In the genomic region with DNA sequence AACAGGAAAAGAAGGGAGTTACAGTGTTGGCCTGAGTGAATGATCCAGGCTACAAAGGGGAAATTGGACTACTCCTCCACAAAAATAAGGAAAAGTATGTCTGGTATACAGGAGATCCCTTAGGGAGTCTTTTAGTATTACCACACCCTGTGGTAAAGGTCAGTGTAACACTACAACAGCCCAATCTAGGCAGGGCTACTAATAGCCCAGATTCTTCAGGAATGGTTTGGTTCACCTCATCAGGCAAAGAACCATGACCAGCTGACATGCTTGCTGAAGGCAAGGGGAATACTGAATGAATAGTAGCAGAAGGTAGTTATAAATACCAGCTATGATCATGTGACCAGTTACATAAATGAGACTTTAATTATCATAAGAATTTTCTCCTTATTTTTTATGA, we compare ENCODE assay signal across 24 cellular contexts.
"Had no signal": no experiment of that assay in that cellular context is flagged by ENCODE, and none has a peak within 500 bp of the region (broad histone marks: within the 10 kb centered on the region; RNA-seq: fewer than 3 reads in every experiment).

No MANE protein-coding gene starts in this region.

- FAIRE-seq: kidney had no signal

- H3K4me3 ChIP-seq: dorsolateral prefrontal cortex, gastroesophageal sphincter, heart left ventricle, hepatocyte, left ventricle myocardium inferior, lower lobe of right lung, right atrium auricular region, testis, tibial artery had no signal

- DNase-seq: cerebellar nuclear complex; dorsolateral prefrontal cortex; effector CD4-positive, alpha-beta T cell; foreskin keratinocyte; heart left ventricle; kidney; left cardiac atrium; left ventricle myocardium inferior; lower lobe of right lung; naive B cell; stimulated activated CD4-positive, alpha-beta T cell treated with anti-CD3 and anti-CD28 coated beads, Interleukin-4, amount 100 ng/mL, for 4 hours; stimulated activated naive CD8-positive, alpha-beta T cell treated with anti-CD3 and anti-CD28 coated beads, Interleukin-15, Interleukin-2, amounts not matched to agents 100 U/mL and 50 U/mL, for 24 hours; substantia nigra; testis; tibial artery had no signal

- H3K4me1 ChIP-seq: foreskin keratinocyte, gastroesophageal sphincter, heart left ventricle, left ventricle myocardium inferior, lower lobe of right lung, parathyroid adenoma, right atrium auricular region, testis, tibial artery had no signal

- H3K27me3 ChIP-seq: dorsolateral prefrontal cortex, foreskin keratinocyte, gastroesophageal sphincter, heart left ventricle, hepatocyte, neutrophil, right atrium auricular region, testis, tibial artery had no signal

- H2AFZ ChIP-seq: hepatocyte, parathyroid adenoma had no signal

- H3K79me2 ChIP-seq: hepatocyte, parathyroid adenoma had no signal

- H3K9me3 ChIP-seq: gastroesophageal sphincter, heart left ventricle, left ventricle myocardium inferior, lower lobe of right lung, neutrophil, right atrium auricular region, testis, tibial artery had no signal

- ATAC-seq: esophagus mucosa; foreskin keratinocyte; gastroesophageal sphincter; heart left ventricle; left cardiac atrium; lower lobe of right lung; natural killer cell treated with Interleukin-12 subunit alpha and Interleukin-12 subunit beta and Interleukin-15 and Interleukin-18, amount 100 ng/mL, for 72 hours; sciatic nerve; stimulated activated memory B cell treated with anti-CD40 and anti-IgM and Interleukin-4, amounts not matched to agents 10 μg/mL and 1 μg/mL and 100 μg/mL, for 72 hours; stimulated activated naive CD8-positive, alpha-beta T cell treated with anti-CD3 and anti-CD28 coated beads, Interleukin-15, Interleukin-2, amounts not matched to agents 100 U/mL and 50 U/mL, for 24 hours had no signal

- H3K36me3 ChIP-seq: gastroesophageal sphincter, heart left ventricle, left ventricle myocardium inferior, lower lobe of right lung, neutrophil, right atrium auricular region, tibial artery had no signal

- H3K27ac ChIP-seq: dorsolateral prefrontal cortex, foreskin keratinocyte, gastroesophageal sphincter, heart left ventricle, hepatocyte, left ventricle myocardium inferior, lower lobe of right lung, neutrophil, parathyroid adenoma, right atrium auricular region, testis, tibial artery had no signal

- H3K9ac ChIP-seq: parathyroid adenoma had no signal

- H3K4me2 ChIP-seq: hepatocyte had no signal
